19 cellular contexts compared by ENCODE assay signal in the genomic region with DNA sequence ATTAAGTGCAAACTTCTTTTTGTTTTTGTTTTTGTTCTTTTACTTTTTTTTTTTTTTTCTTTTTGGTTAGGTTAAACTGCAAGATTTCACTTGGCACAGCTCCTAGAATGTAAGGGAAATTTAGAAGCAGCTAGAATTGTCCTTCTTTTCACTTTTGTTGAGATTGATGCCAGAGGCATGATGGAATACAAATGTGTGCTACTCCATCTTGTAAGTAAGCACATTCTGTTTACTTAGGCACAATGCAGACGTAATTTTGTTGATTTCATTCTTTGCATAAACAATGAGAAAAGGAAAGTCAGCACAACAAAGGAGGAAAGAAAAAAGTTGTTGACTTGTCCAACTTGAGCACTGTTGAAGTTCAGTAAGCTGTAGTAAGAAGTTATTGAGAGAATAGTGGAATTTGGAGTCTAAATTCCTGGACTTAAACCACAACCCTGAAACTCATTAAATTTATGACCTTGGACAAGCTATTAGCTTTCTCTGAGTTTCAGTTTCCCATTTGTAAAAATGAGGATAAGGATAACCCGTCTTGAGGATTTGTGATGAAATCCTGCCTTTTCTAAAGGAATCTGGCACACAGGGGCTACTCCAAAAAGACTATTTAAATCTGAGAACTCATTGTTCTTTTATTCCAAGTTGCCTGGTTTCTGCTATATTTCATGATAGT. TPM values are rescaled to one million over a fixed set of nuclear protein-coding genes. Genes with fewer than 3 reads are reported as not detected.
DNase-seq lines count a peak whose midpoint lies in the region; ATAC-seq and TF ChIP-seq lines count a peak whose summit lies in the region.
"Had no signal": no experiment of that assay in that cellular context is flagged by ENCODE, and none has a peak within 500 bp of the region (broad histone marks: within the 10 kb centered on the region; RNA-seq: fewer than 3 reads in every experiment).

No MANE protein-coding gene starts in this region.

- TF ChIP-seq CTCF in mammary epithelial cell (conservative IDR thresholded peaks at IDR 0.05 in 1 of 2, IDR thresholded peaks at IDR 0.05 in 1 of 2; ENCODE audit: extremely low read depth in 1 of 2, insufficient read depth in 1 of 2, low read depth in 1 of 2, low read length in 2 of 2) (no peak), MCF 10A (IDR thresholded peaks at IDR 0.05; ENCODE audit: unreplicated experiment) (no peak), fibroblast of mammary gland (conservative IDR thresholded peaks at IDR 0.05; ENCODE audit: control insufficient read depth, insufficient read depth, low read depth, low read length) (no peak), nephron (IDR thresholded peaks at IDR 0.05; ENCODE audit: unreplicated experiment in 3 of 3) (no peak)

- H3K4me3 ChIP-seq in mammary epithelial cell (replicated peaks in 1 of 3; ENCODE audit: insufficient read depth in 1 of 3, low read depth in 2 of 3, low read length in 3 of 3) (no peak overlapping the region), fibroblast of mammary gland (ENCODE audit: control insufficient read depth, low read depth, low read length) (no peak overlapping the region)
- H3K4me3 ChIP-seq: A549, K562, PC-9, SJCRH30 had no signal

- CTCF ChIA-PET in mammary epithelial cell (lab: Charles Lee; ENCODE audit: low non-redundant PET): no interaction called here
- CTCF ChIA-PET in MCF 10A (lab: Yijun Ruan, JAX): interaction anchor here (0.9 kb wide), 1 partner anchor 51 kb away, joined by 3 read pairs; no protein-coding TSS in a partner anchor

- dilution Hi-C loops in mammary epithelial cell (cut with HindIII; ENCODE audit: low sequenced_read_pairs): no loop called here

- H3K36me3 Mint-ChIP-seq in MCF 10A (ENCODE audit: insufficient read depth, unreplicated experiment): no peaks in the 10 kb centered on the region
- H3K36me3 Mint-ChIP-seq in nephron (ENCODE audit: low read depth): no peaks in the 10 kb centered on the region

- in situ Hi-C loops in mammary epithelial cell (cut with MboI; ENCODE audit: low sequenced_read_pairs in 2 of 2): no loop called here

- no peak overlapping the region for H3K9ac ChIP-seq in mammary epithelial cell (ENCODE audit: insufficient read depth, low read length)

- no peaks in the 10 kb centered on the region for H3K36me3 ChIP-seq in mammary epithelial cell (ENCODE audit: insufficient read depth, low read length)
- H3K36me3 ChIP-seq: SJCRH30 had no signal

- H3K79me2 ChIP-seq in mammary epithelial cell (ENCODE audit: insufficient read depth, low read length): no peaks in the 10 kb centered on the region

- no peak overlapping the region for H3K27ac ChIP-seq in mammary epithelial cell (ENCODE audit: insufficient read depth, low read depth, low read length)
- H3K27ac ChIP-seq: A549, PC-9, SJCRH30 had no signal

- no peaks in the 10 kb centered on the region for H3K27me3 ChIP-seq in mammary epithelial cell (ENCODE audit: insufficient read depth, low read length)

- peak overlapping the region; percentile 18 for H2AFZ ChIP-seq in mammary epithelial cell (ENCODE audit: low read depth, low read length)
- H2AFZ ChIP-seq: PC-9 had no signal

- H3K9me3 Mint-ChIP-seq in MCF 10A (ENCODE audit: unreplicated experiment): peaks cover 3% of the 10 kb centered on the region
- H3K9me3 Mint-ChIP-seq in nephron: peaks cover 2% of the 10 kb centered on the region

- H3K27ac Mint-ChIP-seq in MCF 10A (ENCODE audit: low read depth, unreplicated experiment): no peak overlapping the region
- peak overlapping the region; percentile 93 to 96 (median 93) for H3K27ac Mint-ChIP-seq in nephron

- POLR2A ChIA-PET in MCF 10A (lab: Yijun Ruan, JAX): no interaction called here

- H3K4me2 ChIP-seq in mammary epithelial cell (ENCODE audit: insufficient read depth, low read depth, low read length): no peak overlapping the region
- H3K4me2 ChIP-seq: A549, PC-9 had no signal

- no peak for DNase-seq in mammary epithelial cell
- DNase-seq in MCF 10A (ENCODE audit: unreplicated experiment): no peak
- DNase-seq in fibroblast of mammary gland (ENCODE audit: low read depth): peak; percentile 10
- no peak for DNase-seq in DMS 273 (lab: John Stamatoyannopoulos, UW; ENCODE audit: unreplicated experiment)
- DNase-seq: C1 segment of cervical spinal cord, DMS 273 treated with DMSO at 0.1 percent for 48 hours, HCEC 1CT, MV-4-11, NCI-H1417 treated with DMSO at 0.1 percent for 48 hours, NCI-H2029, NCI-H524, PC-9, SJCRH30 had no signal

- intact Hi-C loops in mammary epithelial cell (cut with micrococcal nuclease) (no loop called here), MCF 10A (cut with micrococcal nuclease) (no loop called here)

- BruUV-seq in mammary epithelial cell (replicated peaks; lab: Mats Ljungman, UMichigan) (no TSS peak), MCF 10A (replicated peaks; lab: Mats Ljungman, UMichigan) (no TSS peak)

- H4K20me1 ChIP-seq in mammary epithelial cell (ENCODE audit: insufficient read depth, low read length): no peaks in the 10 kb centered on the region

- no peaks in the 10 kb centered on the region for H3K4me1 Mint-ChIP-seq in MCF 10A (ENCODE audit: insufficient read depth, unreplicated experiment)
- peaks cover 9% of the 10 kb centered on the region for H3K4me1 Mint-ChIP-seq in nephron

- H3K27me3 Mint-ChIP-seq in MCF 10A (ENCODE audit: insufficient read depth, unreplicated experiment) (peaks cover 44% of the 10 kb centered on the region), nephron (ENCODE audit: low read depth) (no peaks in the 10 kb centered on the region)

- no peaks in the 10 kb centered on the region for H3K9me3 ChIP-seq in mammary epithelial cell (replicated peaks; ENCODE audit: insufficient read depth, low read length)
- H3K9me3 ChIP-seq: SJCRH30 had no signal

- H3K4me3 Mint-ChIP-seq in MCF 10A (ENCODE audit: unreplicated experiment) (no peak overlapping the region), nephron (peak overlapping the region in 2 of 3 experiments; percentile 23 to 32)

- ATAC-seq in HG03045 (IDR thresholded peaks at IDR 0.05; ENCODE audit: unreplicated experiment): no peak
- ATAC-seq in HG03095 (IDR thresholded peaks at IDR 0.05; ENCODE audit: unreplicated experiment): no peak
- ATAC-seq in GM21717 (IDR thresholded peaks at IDR 0.05; ENCODE audit: unreplicated experiment): no peak
- ATAC-seq: A549, K562 had no signal

- 35% methylated on average over 2 of the region's 2 CpGs for WGBS in mammary epithelial cell (ENCODE audit: low coverage, missing lambda C conversion rate)

- H3K4me1 ChIP-seq in mammary epithelial cell (ENCODE audit: insufficient read depth, low read length): no peaks in the 10 kb centered on the region
- H3K4me1 ChIP-seq: SJCRH30 had no signal

RNA-seq across cellular contexts. Expression of a gene that starts 19.5 kb away (rescaled TPM):
- total RNA-seq in mammary epithelial cell: 10 to 100 TPM; 29.7 to 61.1 TPM
- 18.0 TPM for polyA plus RNA-seq in mammary epithelial cell
- 10.6 TPM for polyA minus RNA-seq in mammary epithelial cell
- total RNA-seq in MCF 10A (2022): not detected in 2 replicates
- polyA plus RNA-seq: K562 had no signal

Comparison
In these comparisons a context has a peak if more than half of its experiments do, and no peak if none do; other contexts are left out.
1. RNA of a gene that starts 19.5 kb away (total RNA-seq): 29.7 to 61.1 TPM in mammary epithelial cell; not detected in MCF 10A; every median in the first group is over 10 times any median in the second.